Comparison of ENCODE assay signal across 1 cellular context in genomic region chr17:49707608-49708514, GRCh38.
TF ChIP-seq lines count a peak whose summit lies in the region.

Gene SLC35B1 (minus strand): TSS chr17:49707964. CDS start chr17:49707833, 131 bp downstream.

TF ChIP-seq in H1, 55 proteins besides CTCF, POLR2A, EP300 and RAD21 (continued from another document):
- TF ChIP-seq SP2 (IDR thresholded peaks at IDR 0.05; ENCODE audit: low read length) (no peak), SRF (IDR thresholded peaks at IDR 0.05; ENCODE audit: low read depth, low read length) (peak; percentile 2; the same call in 1 of the 2 replicates), SIRT6 (IDR thresholded peaks at IDR 0.05; ENCODE audit: low read length) (no peak), RBBP5 (IDR thresholded peaks at IDR 0.05; ENCODE audit: borderline replicate concordance, low read depth, low read length) (peak; percentile 85), TEAD4 (IDR thresholded peaks at IDR 0.05; ENCODE audit: low read depth, low read length) (peak; percentile 93), CHD1 (IDR thresholded peaks at IDR 0.05; ENCODE audit: low read depth, low read length) (no peak), NANOG (IDR thresholded peaks at IDR 0.05; ENCODE audit: insufficient read depth, low read depth, low read length, poor library complexity, severe bottlenecking) (peak; percentile 24), TAF1 (IDR thresholded peaks at IDR 0.05; ENCODE audit: low read depth, low read length) (peak; percentile 78), PHF8 (conservative IDR thresholded peaks at IDR 0.05; ENCODE audit: low read depth, low read length) (peak; percentile 94), SAP30 (IDR thresholded peaks at IDR 0.05; ENCODE audit: insufficient read depth, insufficient replicate concordance, low read length) (no peak), JUND (IDR thresholded peaks at IDR 0.05; ENCODE audit: low read length) (peak; percentile 50; the same call in 1 of the 2 replicates), POLR2AphosphoS5 (IDR thresholded peaks at IDR 0.05; ENCODE audit: low read depth, low read length) (peak; percentile 70; the same call in 1 of the 2 replicates), KDM1A (IDR thresholded peaks at IDR 0.05; ENCODE audit: borderline replicate concordance, low read length) (peak; percentile 73; the same call in 1 of the 2 replicates), RNF2 (IDR thresholded peaks at IDR 0.05; ENCODE audit: borderline replicate concordance, low read depth, low read length, missing control alignments, poor library complexity, severe bottlenecking) (no peak), RXRA (IDR thresholded peaks at IDR 0.05; ENCODE audit: insufficient read depth, low read depth, low read length) (no peak), SP4 (IDR thresholded peaks at IDR 0.05; ENCODE audit: low read length) (peak; percentile 99), JUN (IDR thresholded peaks at IDR 0.05; ENCODE audit: low read depth, low read length) (no peak), CTBP2 (IDR thresholded peaks at IDR 0.05; ENCODE audit: borderline replicate concordance, insufficient read depth, insufficient read length, low read length) (no peak), ASH2L (IDR thresholded peaks at IDR 0.05; ENCODE audit: low read length) (peak; percentile 88), MAFK (IDR thresholded peaks at IDR 0.05; ENCODE audit: low read depth, low read length) (no peak), CBX5 (IDR thresholded peaks at IDR 0.05; ENCODE audit: low read depth, low read length) (no peak), TCF12 (IDR thresholded peaks at IDR 0.05; ENCODE audit: low read depth, low read length) (0 out of 2 replicates have a peak, but pooled peaks have one; percentile 43), ZNF274 (IDR thresholded peaks at IDR 0.05; ENCODE audit: borderline replicate concordance, extremely low read depth, low read length) (no peak), HDAC6 (IDR thresholded peaks at IDR 0.05; ENCODE audit: low read depth, low read length) (no peak), KDM5A (IDR thresholded peaks at IDR 0.05; ENCODE audit: low read length) (peak; percentile 91; the same call in 1 of the 2 replicates), CEBPB (IDR thresholded peaks at IDR 0.05; ENCODE audit: low read depth, low read length) (peak; percentile 13; the same call in 1 of the 2 replicates), BACH1 (IDR thresholded peaks at IDR 0.05; ENCODE audit: low read length) (no peak), CBX8 (IDR thresholded peaks at IDR 0.05; ENCODE audit: borderline replicate concordance, low read depth, low read length) (no peak), TBP (IDR thresholded peaks at IDR 0.05; ENCODE audit: low read depth, low read length) (peak; percentile 68), EGR1 (IDR thresholded peaks at IDR 0.05; ENCODE audit: borderline replicate concordance, low read depth, low read length) (peak; percentile 56; the same call in 1 of the 2 replicates), GABPA (IDR thresholded peaks at IDR 0.05; ENCODE audit: borderline replicate concordance, insufficient read depth, low read length) (no peak; the same call in 1 of the 2 replicates), BRCA1 (IDR thresholded peaks at IDR 0.05; ENCODE audit: low read depth, low read length) (no peak; the same call in 1 of the 2 replicates), CHD7 (IDR thresholded peaks at IDR 0.05; ENCODE audit: insufficient replicate concordance, low read length) (no peak), TAF7 (optimal IDR thresholded peaks at IDR 0.05; ENCODE audit: borderline replicate concordance, low read depth, low read length) (peak; percentile 56), MAX (IDR thresholded peaks at IDR 0.05) (peak; percentile 38), CREB1 (IDR thresholded peaks at IDR 0.05) (peak; percentile 97), FOSL1 (IDR thresholded peaks at IDR 0.05; ENCODE audit: insufficient read depth, low read depth, low read length) (peak; percentile 98), POU5F1 (IDR thresholded peaks at IDR 0.05; ENCODE audit: low read depth, low read length) (no peak), SIN3A (conservative IDR thresholded peaks at IDR 0.05 in 1 of 2, IDR thresholded peaks at IDR 0.05 in 1 of 2; ENCODE audit: low read depth in 1 of 2, low read length in 2 of 2) (peak; percentile 63 to 89; a peak in 2 of 4 replicates), CHD2 (IDR thresholded peaks at IDR 0.05; ENCODE audit: low read length) (no peak), ATF2 (IDR thresholded peaks at IDR 0.05; ENCODE audit: low read length) (peak; percentile 62; the same call in 1 of the 2 replicates), RFX5 (IDR thresholded peaks at IDR 0.05; ENCODE audit: borderline replicate concordance, low read depth, low read length) (no peak), SIX5 (IDR thresholded peaks at IDR 0.05; ENCODE audit: low read depth, low read length) (no peak), SUZ12 (IDR thresholded peaks at IDR 0.05; ENCODE audit: low read length) (no peak), SP1 (IDR thresholded peaks at IDR 0.05; ENCODE audit: low read depth, low read length) (peak; percentile 93), EZH2 (IDR thresholded peaks at IDR 0.05; ENCODE audit: low read depth, low read length, severe bottlenecking) (no peak), YY1 (IDR thresholded peaks at IDR 0.05; ENCODE audit: low read depth, low read length) (no peak; the same call in 1 of the 2 replicates), USF2 (IDR thresholded peaks at IDR 0.05; ENCODE audit: low read length) (0 out of 2 replicates have a peak, but pooled peaks have one; percentile 38), ATF3 (IDR thresholded peaks at IDR 0.05; ENCODE audit: insufficient read depth, low read depth, low read length) (no peak; the same call in 1 of the 2 replicates), GTF2F1 (IDR thresholded peaks at IDR 0.05; ENCODE audit: borderline replicate concordance, low read depth, low read length) (peak; percentile 46; the same call in 1 of the 2 replicates)
